Comparison of ENCODE assay signal across 1 cellular context in genomic region chr1:204505674-204506073, GRCh38.
TF ChIP-seq lines count a peak whose summit lies in the region.

No MANE protein-coding gene starts in this region.

TF ChIP-seq in GM23338, 12 proteins besides CTCF, POLR2A, EP300 and RAD21 (continued from another document):
- no peak for TF ChIP-seq ZNF462 (CRISPR knock-in tag; IDR thresholded peaks at IDR 0.05)
- TF ChIP-seq EZH2phosphoT487 (IDR thresholded peaks at IDR 0.05; ENCODE audit: unreplicated experiment), result no peak
- no peak for TF ChIP-seq JUNB (IDR thresholded peaks at IDR 0.05; ENCODE audit: unreplicated experiment)
- no peak for TF ChIP-seq EZH2 (IDR thresholded peaks at IDR 0.05; ENCODE audit: low read depth, unreplicated experiment)
- no peak for TF ChIP-seq ZNF331 (CRISPR knock-in tag; IDR thresholded peaks at IDR 0.05; ENCODE audit: low read depth)
- no peak for TF ChIP-seq POLR2AphosphoS5 (IDR thresholded peaks at IDR 0.05; ENCODE audit: low read depth)
- no peak for TF ChIP-seq REST (IDR thresholded peaks at IDR 0.05; ENCODE audit: unreplicated experiment)
- no peak for TF ChIP-seq NANOG (IDR thresholded peaks at IDR 0.05; ENCODE audit: borderline replicate concordance)
- TF ChIP-seq ETS1 (IDR thresholded peaks at IDR 0.05), result no peak
- TF ChIP-seq STAT1 (IDR thresholded peaks at IDR 0.05; ENCODE audit: unreplicated experiment), result no peak
